ENCODE assay signal across 8 cellular contexts in the genomic region with DNA sequence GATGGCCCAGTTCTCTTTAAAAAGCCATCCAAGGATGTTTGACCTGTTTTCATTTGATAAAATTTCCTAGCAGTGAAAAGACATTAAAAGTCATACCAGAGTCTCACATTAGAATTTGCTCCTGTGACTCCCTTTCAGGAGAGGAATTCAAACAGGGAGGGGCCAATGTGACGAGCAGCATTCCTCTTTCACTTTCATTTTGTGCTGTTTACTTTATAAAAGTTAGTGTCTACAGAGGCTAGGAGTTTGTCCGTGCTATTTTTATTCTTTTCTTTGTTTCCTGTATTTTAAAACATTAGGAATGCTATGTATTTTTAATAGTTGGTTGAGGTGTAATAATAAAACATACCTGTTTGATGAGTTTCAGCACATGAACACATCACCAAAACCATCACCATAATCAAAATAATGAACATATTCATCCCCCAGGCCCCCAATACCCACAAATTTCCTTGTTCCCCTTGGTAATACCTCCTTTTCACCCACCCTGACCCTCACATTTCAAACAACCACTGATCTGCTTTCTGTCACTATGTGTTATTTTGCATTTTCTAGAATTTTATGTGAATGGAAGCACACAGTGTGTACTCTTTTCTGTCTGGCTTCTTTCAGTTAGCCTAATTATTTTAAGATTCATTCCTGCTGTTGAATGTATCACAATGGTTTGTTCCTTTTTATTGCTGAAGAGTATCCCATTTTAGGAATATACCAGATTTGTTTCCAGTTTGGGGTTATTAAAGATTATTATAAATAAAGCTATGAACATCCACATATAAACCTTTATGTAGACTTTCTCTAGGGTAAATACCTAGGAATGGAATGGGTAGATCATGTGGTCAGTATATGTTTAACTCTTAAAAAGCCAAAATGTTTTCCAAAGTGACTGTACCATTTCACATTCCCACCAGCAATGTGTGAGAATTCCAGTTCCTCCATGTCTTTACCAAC.
DNase-seq lines count a peak whose midpoint lies in the region; ATAC-seq and TF ChIP-seq lines count a peak whose summit lies in the region.

No MANE protein-coding gene starts in this region.

- no peaks in the 10 kb centered on the region for H3K27me3 Mint-ChIP-seq in activated T-cell treated with anti-CD3 and anti-CD28 coated beads, Interleukin-2, amount 50 U/mL, for 72 hours (ENCODE audit: low read depth)

- DNase-seq in activated CD4-positive, CD25-positive, alpha-beta regulatory T cell treated with anti-CD3 and anti-CD28 coated beads, Interleukin-2, amount 50 U/mL, for 72 hours: no peak
- peak; percentile 32 to 42 for DNase-seq in activated T-cell treated with anti-CD3 and anti-CD28 coated beads, Interleukin-2, amount 50 U/mL, for 72 hours
- DNase-seq in glomerular visceral epithelial cell (ENCODE audit: extremely low spot score) (peak; percentile 35), skeletal muscle cell (ENCODE audit: low read depth) (no peak), lower leg skin (ENCODE audit: low spot score in 2 of 2) (no peak), GM19238 (ENCODE audit: insufficient read length, low spot score) (no peak)

- no peaks in the 10 kb centered on the region for H3F3A ChIP-seq in Loucy (ENCODE audit: low read depth)

- TF ChIP-seq POLR2A in lower leg skin (IDR thresholded peaks at IDR 0.05): no peak

- intact Hi-C loops in lower leg skin (cut with DNase I; ENCODE audit: low total_unique reads): no loop called here

- no peaks in the 10 kb centered on the region for H3K27me3 ChIP-seq in Loucy (ENCODE audit: insufficient read depth, low read length, poor library complexity, severe bottlenecking)

- no peaks in the 10 kb centered on the region for H4K20me1 ChIP-seq in Loucy (ENCODE audit: insufficient read depth, low read length, poor library complexity, severe bottlenecking)

- no peaks in the 10 kb centered on the region for H3K9me3 ChIP-seq in Loucy (ENCODE audit: insufficient read depth, low read depth, low read length)

- peak overlapping the region; percentile 81 for H3K4me2 ChIP-seq in Loucy (ENCODE audit: low read depth, low read length, poor library complexity, severe bottlenecking)

- H3K9me3 Mint-ChIP-seq in activated T-cell treated with anti-CD3 and anti-CD28 coated beads, Interleukin-2, amount 50 U/mL, for 72 hours: no peaks in the 10 kb centered on the region

- peak overlapping the region; percentile 92 for H3K27ac Mint-ChIP-seq in activated T-cell treated with anti-CD3 and anti-CD28 coated beads, Interleukin-2, amount 50 U/mL, for 72 hours

- no peaks in the 10 kb centered on the region for H3K36me3 Mint-ChIP-seq in activated T-cell treated with anti-CD3 and anti-CD28 coated beads, Interleukin-2, amount 50 U/mL, for 72 hours (ENCODE audit: insufficient read depth in 2 of 2)

- peak overlapping the region; percentile 83 to 87 for H3K4me3 Mint-ChIP-seq in activated T-cell treated with anti-CD3 and anti-CD28 coated beads, Interleukin-2, amount 50 U/mL, for 72 hours

- no peaks in the 10 kb centered on the region for H3K79me2 ChIP-seq in Loucy (ENCODE audit: insufficient read depth, low read length)

- peaks cover 7% of the 10 kb centered on the region for H3K4me1 Mint-ChIP-seq in activated T-cell treated with anti-CD3 and anti-CD28 coated beads, Interleukin-2, amount 50 U/mL, for 72 hours (ENCODE audit: low read depth)

- H3K9me2 ChIP-seq in Loucy (replicated peaks; ENCODE audit: low read depth, low read length): no peaks in the 10 kb centered on the region

- H3K4me1 ChIP-seq in Loucy (ENCODE audit: insufficient read depth, low read length, poor library complexity, severe bottlenecking): peaks cover 14% of the 10 kb centered on the region

- H3K4me3 ChIP-seq in Loucy (ENCODE audit: low read length, poor library complexity, severe bottlenecking) (peak overlapping the region; percentile 73), skeletal muscle cell (ENCODE audit: low read depth, low read length) (peak overlapping the region; percentile 21), lower leg skin (ENCODE audit: low read depth, poor library complexity, severe bottlenecking) (no peak overlapping the region)

- no peaks in the 10 kb centered on the region for H3K36me3 ChIP-seq in Loucy (ENCODE audit: insufficient read depth, low read length)

- peak; percentile 77 to 79 for ATAC-seq in activated CD4-positive, CD25-positive, alpha-beta regulatory T cell treated with anti-CD3 and anti-CD28 coated beads, Interleukin-2, amount 50 U/mL, for 24 hours
- ATAC-seq in activated T-cell treated with anti-CD3 and anti-CD28 coated beads, Interleukin-2, amount 50 U/mL, for 72 hours (replicated peaks in 1 of 2): peak; percentile 63 to 76

- WGBS in lower leg skin, 2 donors: 1 to 2% methylated on average over 2 of the region's 2 CpGs

- TF ChIP-seq CTCF in Loucy (conservative IDR thresholded peaks at IDR 0.05; ENCODE audit: low read length) (no peak), lower leg skin (IDR thresholded peaks at IDR 0.05) (no peak)

- H3K9ac ChIP-seq in Loucy (ENCODE audit: low read depth, low read length, poor library complexity, severe bottlenecking): peak overlapping the region; percentile 56

- H2AFZ ChIP-seq in Loucy (ENCODE audit: low read length): peak overlapping the region; percentile 98

Comparison
In these comparisons a context has a peak if more than half of its experiments do, and no peak if none do; other contexts are left out.
1. DNase-seq: peak in activated T-cell treated with anti-CD3 and anti-CD28 coated beads, Interleukin-2, amount 50 U/mL, for 72 hours (2 of 2) and glomerular visceral epithelial cell (single experiment); none in activated CD4-positive, CD25-positive, alpha-beta regulatory T cell treated with anti-CD3 and anti-CD28 coated beads, Interleukin-2, amount 50 U/mL, for 72 hours (single experiment), skeletal muscle cell (single experiment), lower leg skin (0 of 2) and GM19238 (single experiment).